30 cellular contexts compared by ENCODE assay signal in genomic region chrX:87975365-87975764, GRCh38.
"Had no signal": no experiment of that assay in that cellular context is flagged by ENCODE, and none has a peak within 500 bp of the region (broad histone marks: within the 10 kb centered on the region; RNA-seq: fewer than 3 reads in every experiment).

No MANE protein-coding gene starts in this region.

- H3K27me3 ChIP-seq: neural progenitor cell, ovary, stomach, thyroid gland, tibial nerve, upper lobe of left lung, vagina had no signal

- H3K27ac Mint-ChIP-seq: naive thymus-derived CD4-positive, alpha-beta T cell; natural killer cell; nephron; neural progenitor cell; progenitor cell of endocrine pancreas; stimulated activated memory B cell treated with anti-CD40 and anti-IgM and Interleukin-4, amounts not matched to agents 10 μg/mL and 1 μg/mL and 100 μg/mL, for 72 hours; stimulated activated naive CD8-positive, alpha-beta T cell treated with anti-CD3 and anti-CD28 coated beads, Interleukin-15, Interleukin-2, amounts not matched to agents 100 ng/mL and 50 ng/mL, for 24 hours had no signal

- H3K4me2 ChIP-seq: neural progenitor cell, smooth muscle cell had no signal

- H3K79me2 ChIP-seq: parathyroid adenoma had no signal

- FAIRE-seq: urothelium cell line had no signal

- H3K9me3 ChIP-seq: ovary, psoas muscle, thoracic aorta, thyroid gland, tibial nerve, upper lobe of left lung, vagina had no signal

- H3K36me3 Mint-ChIP-seq: naive thymus-derived CD4-positive, alpha-beta T cell; natural killer cell; neural progenitor cell; stimulated activated memory B cell treated with anti-CD40 and anti-IgM and Interleukin-4, amounts not matched to agents 10 μg/mL and 1 μg/mL and 100 μg/mL, for 72 hours had no signal

- DNase-seq: naive thymus-derived CD4-positive, alpha-beta T cell; natural killer cell; occipital lobe; ovary; psoas muscle; spleen; stimulated activated CD4-positive, alpha-beta T cell treated with anti-CD3 and anti-CD28 coated beads, Interleukin-12 subunit alpha, Interleukin-12 subunit beta, amount 100 ng/mL, for 4 hours; stimulated activated CD4-positive, alpha-beta T cell treated with anti-CD3 and anti-CD28 coated beads, Interleukin-1b, Interleukin-23, amount 100 ng/mL, for 48 hours; stimulated activated CD4-positive, alpha-beta T cell treated with anti-CD3 and anti-CD28 coated beads, Interleukin-4, amount 100 ng/mL, for 1 hour; stimulated activated CD4-positive, alpha-beta T cell treated with anti-CD3 and anti-CD28 coated beads, Interleukin-4, amount 100 ng/mL, for 4 hours; stimulated activated CD8-positive, alpha-beta memory T cell treated with anti-CD3 and anti-CD28 coated beads, Interleukin-4, amount 100 ng/mL, for 48 hours; stimulated activated naive CD4-positive, alpha-beta T cell treated with Interleukin-2 at 50 U/mL for 16 hours; stomach; thyroid gland; trophoblast cell; upper lobe of left lung had no signal

- H3K4me3 ChIP-seq: neural progenitor cell, ovary, psoas muscle, skin epidermis, smooth muscle cell, spleen, stomach, thoracic aorta, thyroid gland, tibial nerve, upper lobe of left lung, vagina had no signal

- H3K4me1 Mint-ChIP-seq: naive thymus-derived CD4-positive, alpha-beta T cell; natural killer cell; neural progenitor cell; stimulated activated memory B cell treated with anti-CD40 and anti-IgM and Interleukin-4, amounts not matched to agents 10 μg/mL and 1 μg/mL and 100 μg/mL, for 72 hours had no signal

- H3K27ac ChIP-seq: neural progenitor cell, ovary, parathyroid adenoma, psoas muscle, skin epidermis, spleen, stomach, thoracic aorta, thyroid gland, tibial nerve, upper lobe of left lung, vagina had no signal

- ATAC-seq: naive thymus-derived CD4-positive, alpha-beta T cell; natural killer cell; psoas muscle; right cardiac atrium; sciatic nerve; stimulated activated memory B cell treated with anti-CD40 and anti-IgM and Interleukin-4, amounts not matched to agents 10 μg/mL and 1 μg/mL and 100 μg/mL, for 72 hours had no signal

- H3K36me3 ChIP-seq: neural progenitor cell, ovary, spleen, stomach, thoracic aorta, thyroid gland, tibial nerve, upper lobe of left lung, vagina had no signal

- H3K4me1 ChIP-seq: neural progenitor cell, parathyroid adenoma, psoas muscle, spleen, stomach, thyroid gland, upper lobe of left lung, vagina had no signal

- H3K27me3 Mint-ChIP-seq: naive thymus-derived CD4-positive, alpha-beta T cell; progenitor cell of endocrine pancreas; stimulated activated memory B cell treated with anti-CD40 and anti-IgM and Interleukin-4, amounts not matched to agents 10 μg/mL and 1 μg/mL and 100 μg/mL, for 72 hours; stimulated activated naive CD8-positive, alpha-beta T cell treated with anti-CD3 and anti-CD28 coated beads, Interleukin-15, Interleukin-2, amounts not matched to agents 100 ng/mL and 50 ng/mL, for 24 hours had no signal

- H3K9ac ChIP-seq: neural progenitor cell, parathyroid adenoma had no signal

- H3K4me3 Mint-ChIP-seq: naive thymus-derived CD4-positive, alpha-beta T cell; natural killer cell; nephron; neural progenitor cell; stimulated activated memory B cell treated with anti-CD40 and anti-IgM and Interleukin-4, amounts not matched to agents 10 μg/mL and 1 μg/mL and 100 μg/mL, for 72 hours; stimulated activated naive CD8-positive, alpha-beta T cell treated with anti-CD3 and anti-CD28 coated beads, Interleukin-15, Interleukin-2, amounts not matched to agents 100 ng/mL and 50 ng/mL, for 24 hours had no signal

- H2AFZ ChIP-seq: neural progenitor cell, parathyroid adenoma had no signal
